ENCODE assay signal across 1 cellular context in the genomic region with DNA sequence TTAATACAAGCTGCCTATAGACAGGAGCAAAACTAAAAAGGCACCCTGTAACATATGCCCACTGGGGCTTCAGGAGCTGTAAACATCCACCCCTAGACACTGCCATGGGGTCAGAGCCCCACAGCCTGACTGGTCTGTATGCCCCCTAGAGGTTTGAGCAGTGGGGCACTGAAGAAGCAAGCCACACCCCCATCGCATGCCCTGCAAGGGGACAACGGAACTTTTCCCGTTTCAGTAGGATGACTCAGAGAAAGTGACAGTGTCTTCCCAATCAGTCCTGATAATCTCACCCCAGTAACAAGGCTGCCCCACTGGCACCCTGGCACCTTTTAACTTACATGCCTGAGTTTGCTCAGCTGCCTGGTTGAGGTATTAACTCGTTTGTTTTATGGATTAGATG.
TF ChIP-seq lines count a peak whose summit lies in the region.

No MANE protein-coding gene starts in this region.

TF ChIP-seq in H1, 55 proteins besides CTCF, POLR2A, EP300 and RAD21:
- TF ChIP-seq POLR2AphosphoS5 (IDR thresholded peaks at IDR 0.05; ENCODE audit: low read depth, low read length) (no peak), KDM5A (IDR thresholded peaks at IDR 0.05; ENCODE audit: low read length) (no peak), CHD2 (IDR thresholded peaks at IDR 0.05; ENCODE audit: low read length) (no peak), JUN (IDR thresholded peaks at IDR 0.05; ENCODE audit: low read depth, low read length) (no peak), SRF (IDR thresholded peaks at IDR 0.05; ENCODE audit: low read depth, low read length) (no peak), EGR1 (IDR thresholded peaks at IDR 0.05; ENCODE audit: borderline replicate concordance, low read depth, low read length) (no peak), SUZ12 (IDR thresholded peaks at IDR 0.05; ENCODE audit: low read length) (no peak), SP2 (IDR thresholded peaks at IDR 0.05; ENCODE audit: low read length) (no peak), SIN3A (conservative IDR thresholded peaks at IDR 0.05 in 1 of 2, IDR thresholded peaks at IDR 0.05 in 1 of 2; ENCODE audit: low read depth in 1 of 2, low read length in 2 of 2) (no peak), CBX5 (IDR thresholded peaks at IDR 0.05; ENCODE audit: low read depth, low read length) (no peak), RXRA (IDR thresholded peaks at IDR 0.05; ENCODE audit: insufficient read depth, low read depth, low read length) (no peak)
- TF ChIP-seq, protein P1, sequence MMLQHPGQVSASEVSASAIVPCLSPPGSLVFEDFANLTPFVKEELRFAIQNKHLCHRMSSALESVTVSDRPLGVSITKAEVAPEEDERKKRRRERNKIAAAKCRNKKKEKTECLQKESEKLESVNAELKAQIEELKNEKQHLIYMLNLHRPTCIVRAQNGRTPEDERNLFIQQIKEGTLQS (IDR thresholded peaks at IDR 0.05; ENCODE audit: insufficient read depth, low read depth, low read length), result no peak
- TF ChIP-seq, protein P2, sequence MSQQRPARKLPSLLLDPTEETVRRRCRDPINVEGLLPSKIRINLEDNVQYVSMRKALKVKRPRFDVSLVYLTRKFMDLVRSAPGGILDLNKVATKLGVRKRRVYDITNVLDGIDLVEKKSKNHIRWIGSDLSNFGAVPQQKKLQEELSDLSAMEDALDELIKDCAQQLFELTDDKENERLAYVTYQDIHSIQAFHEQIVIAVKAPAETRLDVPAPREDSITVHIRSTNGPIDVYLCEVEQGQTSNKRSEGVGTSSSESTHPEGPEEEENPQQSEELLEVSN (IDR thresholded peaks at IDR 0.05), result no peak
